Comparison of ENCODE assay signal across 10 cellular contexts in genomic region chr11:65911682-65912568, GRCh38. TPM values are rescaled to one million over a fixed set of nuclear protein-coding genes. Genes with fewer than 3 reads are reported as not detected.
DNase-seq lines count a peak whose midpoint lies in the region; ATAC-seq, FAIRE-seq and TF ChIP-seq lines count a peak whose summit lies in the region.
"Had no signal": no experiment of that assay in that cellular context is flagged by ENCODE, and none has a peak within 500 bp of the region (broad histone marks: within the 10 kb centered on the region; RNA-seq: fewer than 3 reads in every experiment).

No MANE protein-coding gene starts in this region.

- intact Hi-C loops in Right ventricle myocardium inferior (cut with DNase I) = no loop called here
- intact Hi-C loops in activated T-helper 1 cell treated with anti-CD3 and anti-CD28 coated beads, Interleukin-12 subunit alpha, Interleukin-12 subunit beta, Interleukin-2, Interleukin-4 antibody, amounts not matched to agents 30 ng/mL and 10 ng/mL and 1 ng/mL, durations not matched to agents 14 hours and 24 hours and 36 hours (cut with micrococcal nuclease) = no loop called here

- H3K36me3 ChIP-seq in right atrium auricular region (no peaks in the 10 kb centered on the region), H1 (ENCODE audit: control insufficient read depth in 2 of 4, insufficient read depth in 4 of 4, low read length in 3 of 4) (no peaks in the 10 kb centered on the region), neuronal stem cell (replicated peaks in 1 of 2; ENCODE audit: control insufficient read depth in 2 of 2, insufficient read depth in 2 of 2, low read length in 2 of 2) (peaks cover 3% of the 10 kb centered on the region in 2 donors)

- POLR2A ChIA-PET in H1 (lab: Charles Lee; ENCODE audit: partially characterized antibody) = interaction anchor here (0.7 to 1.8 kb wide), 18 partner anchors 11 to 791 kb away, joined by 3 to 10 read pairs (median 3); partner anchors contain the start of genes MUS81 and RELA

- no peaks in the 10 kb centered on the region for H3K23me2 ChIP-seq in H1 (ENCODE audit: low read depth, low read length)

- no peak overlapping the region for H2BK120ac ChIP-seq in H1 (replicated peaks; ENCODE audit: low read depth, low read length)
- no peak overlapping the region for H2BK120ac ChIP-seq in neuronal stem cell (ENCODE audit: low read depth, low read length)

- TF ChIP-seq RAD21 in H1 (IDR thresholded peaks at IDR 0.05 in 1 of 2, conservative IDR thresholded peaks at IDR 0.05 in 1 of 2; ENCODE audit: low read depth in 2 of 2, low read length in 2 of 2) = peak; percentile 42 to 64

- DNase-seq in Right ventricle myocardium inferior (ENCODE audit: missing footprints) (no peak), right atrium auricular region (ENCODE audit: low spot score) (no peak), NCI-H510A treated with DMSO at 0.1 percent for 48 hours (lab: John Stamatoyannopoulos, UW) (peak; percentile 48), H1 (ENCODE audit: low read depth in 1 of 2, low spot score in 2 of 2) (peak in 1 of 2 experiments; percentile 73), neuronal stem cell (ENCODE audit: low spot score) (no peak), GM13976 (ENCODE audit: low spot score) (no peak)
- DNase-seq in activated T-helper 1 cell treated with anti-CD3 and anti-CD28 coated beads, Interleukin-12 subunit alpha, Interleukin-12 subunit beta, Interleukin-2, Interleukin-4 antibody, amounts not matched to agents 30 ng/mL and 10 ng/mL and 1 ng/mL, durations not matched to agents 14 hours and 24 hours and 36 hours (ENCODE audit: low spot score) = no peak
- no peak for DNase-seq in activated CD4-positive, CD25-positive, alpha-beta regulatory T cell treated with anti-CD3 and anti-CD28 coated beads, Interleukin-2, amount 50 U/mL, for 72 hours

- no peak; a peak in 1 of 3 replicates for TF ChIP-seq POLR2A in H1 (IDR thresholded peaks at IDR 0.05; ENCODE audit: control extremely low read depth in 1 of 2, low read depth in 2 of 2, low read length in 2 of 2)

- no peaks in the 10 kb centered on the region for H3K79me2 ChIP-seq in H1 (ENCODE audit: control insufficient read depth in 1 of 2, insufficient read depth in 2 of 2, low read length in 2 of 2)

- peaks cover 0 to 4% of the 10 kb centered on the region in 2 experiments for H4K20me1 ChIP-seq in H1 (replicated peaks in 1 of 2; ENCODE audit: control insufficient read depth in 1 of 2, insufficient read depth in 2 of 2, low read length in 2 of 2)

- peak overlapping the region; percentile 17; the same call in 1 of the 2 replicates for H2BK20ac ChIP-seq in H1 (ENCODE audit: low read length)

- WGBS in H1 (ENCODE audit: extremely low coverage in 1 of 2, insufficient coverage in 1 of 2, insufficient read length in 1 of 2, insufficient replicate concordance in 2 of 2, low coverage in 1 of 2, low lambda C conversion rate in 2 of 2, missing lambda C conversion rate in 1 of 2), 2 experiments = 39% methylated on average over 13 of the region's 14 CpGs; no CpG with 5 or more reads in 1 of the 2 experiments
- no CpG with 5 or more reads among the region's 14 CpGs for WGBS in neuronal stem cell (ENCODE audit: extremely low coverage in 2 of 2, insufficient read length in 2 of 2, insufficient replicate concordance in 1 of 2), 2 donors

- in situ Hi-C loops in GM13976 (cut with MboI; ENCODE audit: low sequenced_read_pairs, unreplicated experiment) = no loop called here

- peak overlapping the region; percentile 66; the same call in 1 of the 2 replicates for H2BK5ac ChIP-seq in H1 (ENCODE audit: low read depth, low read length)
- H2BK5ac ChIP-seq in neuronal stem cell (ENCODE audit: low read length) = peak overlapping the region; percentile 30

- H3K14ac ChIP-seq in H1 (ENCODE audit: insufficient read length) = no peak overlapping the region
- no peak overlapping the region for H3K14ac ChIP-seq in neuronal stem cell (ENCODE audit: low read length)

- H3K9ac ChIP-seq in H1 (replicated peaks in 1 of 4; ENCODE audit: extremely low read depth in 1 of 4, low read depth in 3 of 4, low read length in 3 of 4) = peak overlapping the region in 1 of 4 experiments; percentile 43; a peak in 1 of 7 replicates
- H3K9ac ChIP-seq in neuronal stem cell (ENCODE audit: low read depth, low read length, poor library complexity) = no peak overlapping the region

- H3K4me1 Mint-ChIP-seq in activated T-helper 1 cell treated with anti-CD3 and anti-CD28 coated beads, Interleukin-12 subunit alpha, Interleukin-12 subunit beta, Interleukin-2, Interleukin-4 antibody, amounts not matched to agents 30 ng/mL and 10 ng/mL and 1 ng/mL, durations not matched to agents 14 hours and 24 hours and 36 hours (ENCODE audit: low read depth) = peaks cover 17% of the 10 kb centered on the region

- no peak overlapping the region for H3K27ac ChIP-seq in right atrium auricular region
- no peak overlapping the region for H3K27ac ChIP-seq in H1 (ENCODE audit: low read depth, low read length)
- no peak overlapping the region for H3K27ac ChIP-seq in neuronal stem cell (replicated peaks; ENCODE audit: low read length)

- no peak for TF ChIP-seq EP300 in H1 (IDR thresholded peaks at IDR 0.05; ENCODE audit: borderline replicate concordance in 1 of 2, low read depth in 2 of 2, low read length in 2 of 2)

- H3K27me3 ChIP-seq in right atrium auricular region (no peaks in the 10 kb centered on the region), H1 (replicated peaks in 1 of 4; ENCODE audit: control insufficient read depth in 3 of 4, extremely low read depth in 1 of 4, insufficient read depth in 3 of 4, low read length in 3 of 4) (peaks cover 0 to 11% (median 2%) of the 10 kb centered on the region in 4 experiments; a peak in 4 of 7 replicates), neuronal stem cell (ENCODE audit: control insufficient read depth in 3 of 3, insufficient read depth in 3 of 3, low read depth in 1 of 3, low read length in 3 of 3) (peaks cover 0 to 5% (median 0%) of the 10 kb centered on the region in 3 experiments)

- H3K27me3 Mint-ChIP-seq in activated T-helper 1 cell treated with anti-CD3 and anti-CD28 coated beads, Interleukin-12 subunit alpha, Interleukin-12 subunit beta, Interleukin-2, Interleukin-4 antibody, amounts not matched to agents 30 ng/mL and 10 ng/mL and 1 ng/mL, durations not matched to agents 14 hours and 24 hours and 36 hours (ENCODE audit: insufficient read depth) = peaks cover 9% of the 10 kb centered on the region

- H3K4me2 ChIP-seq in H1 (ENCODE audit: insufficient read depth in 1 of 2, low read depth in 2 of 2, low read length in 2 of 2) (peak overlapping the region in 1 of 2 experiments; percentile 16; a peak in 1 of 4 replicates), neuronal stem cell (ENCODE audit: insufficient read depth, low read length, poor library complexity, severe bottlenecking) (no peak overlapping the region)

- peak overlapping the region; percentile 54 for H2AFZ ChIP-seq in H1 (ENCODE audit: low read length)
- H2AFZ ChIP-seq in neuronal stem cell (ENCODE audit: low read length) = peak overlapping the region; percentile 89

- no peak for FAIRE-seq in H1 (lab: Jason Lieb, UNC)

- peak; percentile 37 for ATAC-seq in Right ventricle myocardium inferior

- H3K9me3 ChIP-seq in right atrium auricular region (no peaks in the 10 kb centered on the region), H1 (ENCODE audit: insufficient read depth in 2 of 2, low read depth in 1 of 2, low read length in 1 of 2) (no peaks in the 10 kb centered on the region), neuronal stem cell (replicated peaks in 1 of 2; ENCODE audit: control insufficient read depth in 2 of 2, insufficient read depth in 1 of 2, low read depth in 1 of 2, low read length in 2 of 2) (peaks cover 0 to 2% of the 10 kb centered on the region in 2 donors)

- no peak overlapping the region for H3K4me3 Mint-ChIP-seq in activated T-helper 1 cell treated with anti-CD3 and anti-CD28 coated beads, Interleukin-12 subunit alpha, Interleukin-12 subunit beta, Interleukin-2, Interleukin-4 antibody, amounts not matched to agents 30 ng/mL and 10 ng/mL and 1 ng/mL, durations not matched to agents 14 hours and 24 hours and 36 hours

- no peaks in the 10 kb centered on the region for H3K9me3 Mint-ChIP-seq in activated T-helper 1 cell treated with anti-CD3 and anti-CD28 coated beads, Interleukin-12 subunit alpha, Interleukin-12 subunit beta, Interleukin-2, Interleukin-4 antibody, amounts not matched to agents 30 ng/mL and 10 ng/mL and 1 ng/mL, durations not matched to agents 14 hours and 24 hours and 36 hours

- peak overlapping the region; percentile 52 for H4K5ac ChIP-seq in H1 (ENCODE audit: insufficient read length, low read depth, low read length)

- H4K8ac ChIP-seq in H1 (ENCODE audit: extremely low read depth, insufficient read depth, low read length) (peak overlapping the region; percentile 74; the same call in 1 of the 2 replicates), neuronal stem cell (ENCODE audit: low read depth, low read length) (peak overlapping the region; percentile 73)

- H3K4ac ChIP-seq in H1 (replicated peaks; ENCODE audit: insufficient read length, low read depth, low read length) = no peak overlapping the region
- H3K4ac ChIP-seq in neuronal stem cell (ENCODE audit: low read length) = no peak overlapping the region

- peak overlapping the region; percentile 83 for H3K18ac ChIP-seq in H1 (ENCODE audit: extremely low read depth, low read length)
- peak overlapping the region; percentile 76 for H3K18ac ChIP-seq in neuronal stem cell (ENCODE audit: low read length)

- H3K79me1 ChIP-seq in H1 (ENCODE audit: low read depth, low read length) (no peaks in the 10 kb centered on the region), neuronal stem cell (ENCODE audit: low read depth, low read length) (no peaks in the 10 kb centered on the region)

- no peak overlapping the region for H3K56ac ChIP-seq in H1 (replicated peaks; ENCODE audit: insufficient read length, low read depth, low read length)

- peak overlapping the region; percentile 58 for H4K91ac ChIP-seq in H1 (replicated peaks; ENCODE audit: insufficient read length, low read length)
- peak overlapping the region; percentile 61 for H4K91ac ChIP-seq in neuronal stem cell (ENCODE audit: low read depth, low read length, poor library complexity)

- CTCF ChIA-PET in H1 (lab: Charles Lee; ENCODE audit: partially characterized antibody) = interaction anchor here (0.8 to 11.7 kb wide), 16 partner anchors 11 to 205 kb away, joined by 3 to 212 read pairs (median 3); partner anchors contain the start of genes CCDC85B, FIBP and FOSL1

- peak in 1 of 2 donors; percentile 54 for TF ChIP-seq CTCF in right atrium auricular region (IDR thresholded peaks at IDR 0.05)
- peak; percentile 31 to 61 (median 60) for TF ChIP-seq CTCF in H1 (IDR thresholded peaks at IDR 0.05; ENCODE audit: control extremely low read depth in 1 of 3, insufficient read depth in 1 of 3, low read depth in 1 of 3, low read length in 3 of 3)
- no peak for TF ChIP-seq CTCF in GM13976 (IDR thresholded peaks at IDR 0.05; ENCODE audit: borderline replicate concordance, control extremely low read depth, extremely low read depth, insufficient read depth, missing control alignments)

- peaks cover 10% of the 10 kb centered on the region for H3K36me3 Mint-ChIP-seq in activated T-helper 1 cell treated with anti-CD3 and anti-CD28 coated beads, Interleukin-12 subunit alpha, Interleukin-12 subunit beta, Interleukin-2, Interleukin-4 antibody, amounts not matched to agents 30 ng/mL and 10 ng/mL and 1 ng/mL, durations not matched to agents 14 hours and 24 hours and 36 hours (ENCODE audit: low read depth)

- no peak overlapping the region for H3K27ac Mint-ChIP-seq in activated T-helper 1 cell treated with anti-CD3 and anti-CD28 coated beads, Interleukin-12 subunit alpha, Interleukin-12 subunit beta, Interleukin-2, Interleukin-4 antibody, amounts not matched to agents 30 ng/mL and 10 ng/mL and 1 ng/mL, durations not matched to agents 14 hours and 24 hours and 36 hours

- no peak overlapping the region for H2AK5ac ChIP-seq in H1 (ENCODE audit: low read depth, low read length)
- H2AK5ac ChIP-seq in neuronal stem cell (ENCODE audit: low read depth, low read length) = peak overlapping the region; percentile 77

- peak overlapping the region; percentile 81 for H2BK15ac ChIP-seq in H1 (ENCODE audit: low read length)
- peak overlapping the region; percentile 49 for H2BK15ac ChIP-seq in neuronal stem cell (ENCODE audit: low read length)

- H2BK12ac ChIP-seq in H1 (ENCODE audit: low read depth, low read length) (peak overlapping the region; percentile 84; the same call in 1 of the 2 replicates), neuronal stem cell (ENCODE audit: low read length) (no peak overlapping the region)

- no peak overlapping the region for H3K4me3 ChIP-seq in right atrium auricular region
- H3K4me3 ChIP-seq in H1 (ENCODE audit: extremely low read depth in 1 of 4, insufficient read depth in 2 of 4, low read depth in 3 of 4, low read length in 4 of 4) = no peak overlapping the region
- H3K4me3 ChIP-seq in neuronal stem cell (ENCODE audit: low read length in 2 of 2) = no peak overlapping the region
- H3K4me3 ChIP-seq: dorsolateral prefrontal cortex had no signal

- H3K4me1 ChIP-seq in right atrium auricular region (peaks cover 0 to 36% of the 10 kb centered on the region in 2 donors), H1 (replicated peaks in 1 of 4; ENCODE audit: control insufficient read depth in 3 of 4, insufficient read depth in 4 of 4, low read length in 3 of 4) (peaks cover 2 to 7% (median 5%) of the 10 kb centered on the region in 4 experiments; a peak in 5 of 7 replicates), neuronal stem cell (ENCODE audit: control insufficient read depth in 2 of 2, insufficient read depth in 1 of 2, low read depth in 1 of 2, low read length in 2 of 2) (peaks cover 0 to 7% of the 10 kb centered on the region in 2 donors)

- H3K23ac ChIP-seq in H1 (ENCODE audit: insufficient read length) = no peak overlapping the region
- H3K23ac ChIP-seq in neuronal stem cell (ENCODE audit: low read depth, low read length, poor library complexity) = no peak overlapping the region

RNA-seq across cellular contexts. Expression of gene C11orf68, which starts 6.9 kb away (rescaled TPM):
- 38.5 TPM for total RNA-seq in Right ventricle myocardium inferior
- 10 to 100 TPM; 13.9 to 23.5 TPM for total RNA-seq in right atrium auricular region
- 24.0 and 24.1 TPM in 2 replicates for total RNA-seq in H1 (2021; fragmentation: NEBNext Ultra II Directional; extraction: Animal tissue kit (Norgen Biotek cat#: 25700))
- polyA plus RNA-seq in H1 (2011; rRNA removed) = 51.2 and 68.5 TPM in 2 replicates
- 36.5 TPM for polyA plus RNA-seq in H1 (2011; cell fraction: cytosol; rRNA removed)
- polyA plus RNA-seq in H1 (2011; cell fraction: nucleus; rRNA removed) = 43.6 TPM
- polyA plus RNA-seq in H1 (2012, experiment 1 of 2) = 16.5 to 29.7 TPM (median 28.5 TPM) in 4 replicates
- polyA plus RNA-seq in H1 (2012, experiment 2 of 2) = 29.4 TPM
- polyA plus RNA-seq in H1 (2013, experiment 1 of 2) = 19.3 TPM
- polyA plus RNA-seq in H1 (2013, experiment 2 of 2) = 17.8 TPM
- polyA minus RNA-seq in H1 (2011; rRNA and poly(A)+ RNA removed) = 16.8 and 23.2 TPM in 2 replicates
- 22.9 TPM for polyA minus RNA-seq in H1 (2011; cell fraction: cytosol; rRNA and poly(A)+ RNA removed)
- 24.1 TPM for polyA minus RNA-seq in H1 (2011; cell fraction: nucleus; rRNA and poly(A)+ RNA removed)
- 23.9 TPM for polyA plus RNA-seq in neuronal stem cell (2013, experiment 1 of 2)
- 23.7 TPM for polyA plus RNA-seq in neuronal stem cell (2013, experiment 2 of 2)
- total RNA-seq in activated T-helper 1 cell treated with anti-CD3 and anti-CD28 coated beads, Interleukin-12 subunit alpha, Interleukin-12 subunit beta, Interleukin-2, Interleukin-4 antibody, amounts not matched to agents 30 ng/mL and 10 ng/mL and 1 ng/mL, durations not matched to agents 14 hours and 24 hours and 36 hours = 18.5 and 21.4 TPM in 2 replicates

RNA-seq across cellular contexts. Expression of gene DRAP1, which starts 7.3 kb away (rescaled TPM):
- total RNA-seq in Right ventricle myocardium inferior (110 TPM), right atrium auricular region (10 to 100 TPM; 72.1 to 83.1 TPM)
- total RNA-seq in H1 (2021; fragmentation: NEBNext Ultra II Directional; extraction: Animal tissue kit (Norgen Biotek cat#: 25700)) = 98.7 and 108 TPM in 2 replicates
- 62.5 and 81.2 TPM in 2 replicates for polyA plus RNA-seq in H1 (2011; rRNA removed)
- polyA plus RNA-seq in H1 (2011; cell fraction: cytosol; rRNA removed) = 118 TPM
- 62.9 TPM for polyA plus RNA-seq in H1 (2011; cell fraction: nucleus; rRNA removed)
- 119 to 179 TPM (median 153 TPM) in 4 replicates for polyA plus RNA-seq in H1 (2012, experiment 1 of 2)
- 115 TPM for polyA plus RNA-seq in H1 (2012, experiment 2 of 2)
- 145 TPM for polyA plus RNA-seq in H1 (2013, experiment 1 of 2)
- 138 TPM for polyA plus RNA-seq in H1 (2013, experiment 2 of 2)
- 4.0 and 6.8 TPM in 2 replicates for polyA minus RNA-seq in H1 (2011; rRNA and poly(A)+ RNA removed)
- polyA minus RNA-seq in H1 (2011; cell fraction: cytosol; rRNA and poly(A)+ RNA removed) = 38.0 TPM
- polyA minus RNA-seq in H1 (2011; cell fraction: nucleus; rRNA and poly(A)+ RNA removed) = 12.8 TPM
- 139 TPM for polyA plus RNA-seq in neuronal stem cell (2013, experiment 1 of 2)
- 134 TPM for polyA plus RNA-seq in neuronal stem cell (2013, experiment 2 of 2)
- total RNA-seq in activated T-helper 1 cell treated with anti-CD3 and anti-CD28 coated beads, Interleukin-12 subunit alpha, Interleukin-12 subunit beta, Interleukin-2, Interleukin-4 antibody, amounts not matched to agents 30 ng/mL and 10 ng/mL and 1 ng/mL, durations not matched to agents 14 hours and 24 hours and 36 hours = 119 and 129 TPM in 2 replicates

RNA-seq across cellular contexts. Expression of gene FOSL1, which starts 11.7 kb away (rescaled TPM):
- total RNA-seq in Right ventricle myocardium inferior (0.27 TPM), right atrium auricular region (1 to 10 TPM; 4.9 to 6.8 TPM)
- total RNA-seq in H1 (2021; fragmentation: NEBNext Ultra II Directional; extraction: Animal tissue kit (Norgen Biotek cat#: 25700)) = 6.3 and 7.5 TPM in 2 replicates
- 7.2 and 11.6 TPM in 2 replicates for polyA plus RNA-seq in H1 (2011; rRNA removed)
- polyA plus RNA-seq in H1 (2011; cell fraction: cytosol; rRNA removed) = 2.7 TPM
- polyA plus RNA-seq in H1 (2011; cell fraction: nucleus; rRNA removed) = 5.9 TPM
- 11.9 to 15.6 TPM (median 13.5 TPM) in 4 replicates for polyA plus RNA-seq in H1 (2012, experiment 1 of 2)
- polyA plus RNA-seq in H1 (2012, experiment 2 of 2) = 15.1 TPM
- 9.5 TPM for polyA plus RNA-seq in H1 (2013, experiment 1 of 2)
- polyA plus RNA-seq in H1 (2013, experiment 2 of 2) = 9.6 TPM
- 2.1 and 3.9 TPM in 2 replicates for polyA minus RNA-seq in H1 (2011; rRNA and poly(A)+ RNA removed)
- polyA minus RNA-seq in H1 (2011; cell fraction: cytosol; rRNA and poly(A)+ RNA removed) = 5.4 TPM
- 7.3 TPM for polyA minus RNA-seq in H1 (2011; cell fraction: nucleus; rRNA and poly(A)+ RNA removed)
- polyA plus RNA-seq in neuronal stem cell (2013, experiment 1 of 2) = 2.0 TPM
- polyA plus RNA-seq in neuronal stem cell (2013, experiment 2 of 2) = 1.7 TPM
- total RNA-seq in activated T-helper 1 cell treated with anti-CD3 and anti-CD28 coated beads, Interleukin-12 subunit alpha, Interleukin-12 subunit beta, Interleukin-2, Interleukin-4 antibody, amounts not matched to agents 30 ng/mL and 10 ng/mL and 1 ng/mL, durations not matched to agents 14 hours and 24 hours and 36 hours = 31.7 and 33.5 TPM in 2 replicates
- total RNA-seq: urinary bladder had no signal

RNA-seq across cellular contexts. Expression of gene CCDC85B, which starts 21.5 kb away (rescaled TPM):
- total RNA-seq in Right ventricle myocardium inferior (29.6 TPM), right atrium auricular region (100 to 1,000 TPM; 115 to 172 TPM)
- 30.8 and 33.3 TPM in 2 replicates for total RNA-seq in H1 (2021; fragmentation: NEBNext Ultra II Directional; extraction: Animal tissue kit (Norgen Biotek cat#: 25700))
- 19.8 and 40.6 TPM in 2 replicates for polyA plus RNA-seq in H1 (2011; rRNA removed)
- 33.5 TPM for polyA plus RNA-seq in H1 (2011; cell fraction: cytosol; rRNA removed)
- polyA plus RNA-seq in H1 (2011; cell fraction: nucleus; rRNA removed) = 25.8 TPM
- polyA plus RNA-seq in H1 (2012, experiment 1 of 2) = 14.8 to 26.4 TPM (median 24.8 TPM) in 4 replicates
- polyA plus RNA-seq in H1 (2012, experiment 2 of 2) = 19.6 TPM
- 16.6 TPM for polyA plus RNA-seq in H1 (2013, experiment 1 of 2)
- polyA plus RNA-seq in H1 (2013, experiment 2 of 2) = 16.3 TPM
- 0.29 and 0.76 TPM in 2 replicates for polyA minus RNA-seq in H1 (2011; rRNA and poly(A)+ RNA removed)
- polyA minus RNA-seq in H1 (2011; cell fraction: cytosol; rRNA and poly(A)+ RNA removed) = 19.7 TPM
- polyA minus RNA-seq in H1 (2011; cell fraction: nucleus; rRNA and poly(A)+ RNA removed) = 14.3 TPM
- polyA plus RNA-seq in neuronal stem cell (2013, experiment 1 of 2) = 10.5 TPM
- polyA plus RNA-seq in neuronal stem cell (2013, experiment 2 of 2) = 9.7 TPM
- 66.7 and 70.8 TPM in 2 replicates for total RNA-seq in activated T-helper 1 cell treated with anti-CD3 and anti-CD28 coated beads, Interleukin-12 subunit alpha, Interleukin-12 subunit beta, Interleukin-2, Interleukin-4 antibody, amounts not matched to agents 30 ng/mL and 10 ng/mL and 1 ng/mL, durations not matched to agents 14 hours and 24 hours and 36 hours

RNA-seq across cellular contexts. Expression of gene FIBP, which starts 23.7 kb away (rescaled TPM):
- total RNA-seq in Right ventricle myocardium inferior (44.7 TPM), right atrium auricular region (10 to 100 TPM; 50.9 to 82.8 TPM)
- total RNA-seq in H1 (2021; fragmentation: NEBNext Ultra II Directional; extraction: Animal tissue kit (Norgen Biotek cat#: 25700)) = 74.3 and 79.9 TPM in 2 replicates
- polyA plus RNA-seq in H1 (2011; rRNA removed) = 173 and 184 TPM in 2 replicates
- polyA plus RNA-seq in H1 (2011; cell fraction: cytosol; rRNA removed) = 127 TPM
- polyA plus RNA-seq in H1 (2011; cell fraction: nucleus; rRNA removed) = 233 TPM
- polyA plus RNA-seq in H1 (2012, experiment 1 of 2) = 82.7 to 114 TPM (median 111 TPM) in 4 replicates
- 151 TPM for polyA plus RNA-seq in H1 (2012, experiment 2 of 2)
- 79.7 TPM for polyA plus RNA-seq in H1 (2013, experiment 1 of 2)
- polyA plus RNA-seq in H1 (2013, experiment 2 of 2) = 83.5 TPM
- polyA minus RNA-seq in H1 (2011; rRNA and poly(A)+ RNA removed) = 87.2 and 105 TPM in 2 replicates
- polyA minus RNA-seq in H1 (2011; cell fraction: cytosol; rRNA and poly(A)+ RNA removed) = 89.1 TPM
- 101 TPM for polyA minus RNA-seq in H1 (2011; cell fraction: nucleus; rRNA and poly(A)+ RNA removed)
- polyA plus RNA-seq in neuronal stem cell (2013, experiment 1 of 2) = 53.9 TPM
- 51.6 TPM for polyA plus RNA-seq in neuronal stem cell (2013, experiment 2 of 2)
- 86.8 and 93.2 TPM in 2 replicates for total RNA-seq in activated T-helper 1 cell treated with anti-CD3 and anti-CD28 coated beads, Interleukin-12 subunit alpha, Interleukin-12 subunit beta, Interleukin-2, Interleukin-4 antibody, amounts not matched to agents 30 ng/mL and 10 ng/mL and 1 ng/mL, durations not matched to agents 14 hours and 24 hours and 36 hours
